Comparison of ENCODE assay signal across 9 cellular contexts in the genomic region with DNA sequence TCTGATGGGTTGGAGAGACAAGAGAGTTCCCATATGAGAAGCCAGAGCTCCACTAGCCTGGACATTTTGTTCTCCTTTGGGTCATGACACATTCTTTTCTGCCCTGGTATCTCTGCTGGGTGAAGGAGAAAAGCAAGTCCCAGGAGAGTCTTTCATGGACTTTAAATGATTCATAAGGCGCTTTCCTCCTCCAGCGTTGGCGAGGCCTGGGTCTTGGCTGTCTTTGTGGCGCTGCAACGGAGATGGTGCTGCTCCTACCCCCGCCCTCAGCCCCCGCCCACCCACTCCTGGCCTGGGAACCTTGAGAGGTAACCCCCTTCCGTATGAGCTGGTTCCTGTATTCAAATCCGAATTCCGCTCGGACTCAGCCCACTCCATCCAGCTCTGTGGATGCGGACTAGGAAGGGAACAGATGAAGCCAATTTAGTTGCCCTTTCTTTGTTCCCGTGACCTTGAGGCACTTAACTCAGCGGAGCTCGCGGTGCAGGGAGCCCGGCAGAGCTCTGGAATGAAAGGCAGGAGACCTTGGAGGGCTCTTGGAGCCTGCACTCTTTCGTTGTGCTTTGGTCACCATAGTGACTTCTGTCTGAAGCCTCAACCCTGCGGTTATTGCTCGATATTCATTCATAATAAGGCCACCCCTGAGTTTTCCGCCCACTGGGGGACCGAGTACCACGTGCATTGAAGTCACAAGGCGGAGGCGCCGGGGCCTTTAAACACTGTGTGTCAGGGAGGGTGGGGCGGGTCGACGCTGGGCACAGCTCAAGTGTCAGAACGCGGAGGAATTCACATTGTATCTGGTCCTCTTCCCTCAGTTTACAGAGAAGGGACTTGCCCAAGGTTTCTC. TPM values are rescaled to one million over a fixed set of nuclear protein-coding genes. Genes with fewer than 3 reads are reported as not detected.
DNase-seq lines count a peak whose midpoint lies in the region; ATAC-seq and TF ChIP-seq lines count a peak whose summit lies in the region.
"Had no signal": no experiment of that assay in that cellular context is flagged by ENCODE, and none has a peak within 500 bp of the region (broad histone marks: within the 10 kb centered on the region; RNA-seq: fewer than 3 reads in every experiment).

No MANE protein-coding gene starts in this region.

- H3K9me3 ChIP-seq in NT2/D1 (ENCODE audit: insufficient read depth, low read length) (no peaks in the 10 kb centered on the region), fibroblast of lung (ENCODE audit: control insufficient read depth, insufficient read depth, low read depth, low read length) (no peaks in the 10 kb centered on the region), mesenchymal stem cell (ENCODE audit: control insufficient read depth, low read length) (no peaks in the 10 kb centered on the region), tibial artery (no peaks in the 10 kb centered on the region), SK-N-SH (no peaks in the 10 kb centered on the region)

- TF ChIP-seq EP300 in SK-N-SH (IDR thresholded peaks at IDR 0.05; ENCODE audit: borderline replicate concordance in 1 of 2, low read depth in 1 of 2, low read length in 1 of 2), result no peak

- no peak overlapping the region for H3K27ac ChIP-seq in fibroblast of lung (ENCODE audit: insufficient read depth, low read length)
- H3K27ac ChIP-seq in mesenchymal stem cell (ENCODE audit: low read length, poor library complexity, severe bottlenecking), result no peak overlapping the region
- H3K27ac ChIP-seq in tibial artery, result peak overlapping the region; percentile 71 to 81
- no peak overlapping the region for H3K27ac ChIP-seq in SK-N-SH (ENCODE audit: low read depth in 2 of 2, low read length in 1 of 2)

- H3K9me3 Mint-ChIP-seq in activated naive CD4-positive, alpha-beta T cell treated with anti-CD3 and anti-CD28 coated beads, Interleukin-2, amount 10 ng/mL, durations not matched to agents 7 days and 5 days, result no peaks in the 10 kb centered on the region

- peak overlapping the region; percentile 34 for H4K91ac ChIP-seq in mesenchymal stem cell (ENCODE audit: low read length)

- H3F3A ChIP-seq in SK-N-SH (replicated peaks; ENCODE audit: insufficient read depth), result no peaks in the 10 kb centered on the region

- H3K36me3 ChIP-seq in NT2/D1 (ENCODE audit: insufficient read depth, insufficient read length, low read length) (no peaks in the 10 kb centered on the region), fibroblast of lung (ENCODE audit: control insufficient read depth, insufficient read depth, low read length) (no peaks in the 10 kb centered on the region), mesenchymal stem cell (ENCODE audit: control insufficient read depth in 1 of 2, insufficient read depth in 2 of 2, low read depth in 1 of 2, low read length in 2 of 2) (no peaks in the 10 kb centered on the region), tibial artery (no peaks in the 10 kb centered on the region), SK-N-SH (replicated peaks in 1 of 2; ENCODE audit: control insufficient read depth in 1 of 2, insufficient read depth in 2 of 2, low read length in 1 of 2) (no peaks in the 10 kb centered on the region)

- no peaks in the 10 kb centered on the region for H3K9me2 ChIP-seq in SK-N-SH

- peak overlapping the region; percentile 12 for H3K4me3 ChIP-seq in NT2/D1 (ENCODE audit: insufficient read length, low read depth)
- peak overlapping the region in 1 of 4 experiments; percentile 10 for H3K4me3 ChIP-seq in fibroblast of lung (replicated peaks in 1 of 4; ENCODE audit: control extremely low read depth in 1 of 4, insufficient read depth in 1 of 4, low read depth in 3 of 4, low read length in 4 of 4)
- peak overlapping the region in 1 of 2 experiments; percentile 43 for H3K4me3 ChIP-seq in mesenchymal stem cell (ENCODE audit: insufficient read depth in 1 of 2, low read depth in 1 of 2, low read length in 2 of 2)
- peak overlapping the region; percentile 21 for H3K4me3 ChIP-seq in tibial artery
- H3K4me3 ChIP-seq in SK-N-SH (ENCODE audit: low read depth in 2 of 2, low read length in 1 of 2), result no peak overlapping the region

- peak overlapping the region in 1 of 2 experiments; percentile 69 for H2BK12ac ChIP-seq in mesenchymal stem cell (ENCODE audit: low read length in 2 of 2)

- H2BK120ac ChIP-seq in mesenchymal stem cell (ENCODE audit: low read depth, low read length), result peak overlapping the region; percentile 86

- CTCF ChIA-PET in SK-N-SH (lab: Yijun Ruan, JAX), result no interaction called here
- CTCF ChIA-PET in activated naive CD4-positive, alpha-beta T cell treated with anti-CD3 and anti-CD28 coated beads, Interleukin-2, amount 10 ng/mL, durations not matched to agents 7 days and 5 days (lab: Charles Lee), result no interaction called here

- intact Hi-C loops in tibial artery (cut with DNase I; ENCODE audit: low total_unique reads), result no loop called here

- H2AK5ac ChIP-seq in mesenchymal stem cell (ENCODE audit: low read length, severe bottlenecking), result no peak overlapping the region

- H3K9ac ChIP-seq in NT2/D1 (ENCODE audit: insufficient read length, low read depth) (peak overlapping the region; percentile 71), fibroblast of lung (ENCODE audit: insufficient read depth, low read length) (no peak overlapping the region), mesenchymal stem cell (ENCODE audit: low read length) (peak overlapping the region; percentile 75), SK-N-SH (no peak overlapping the region)

- peak overlapping the region; percentile 40 for H2BK15ac ChIP-seq in mesenchymal stem cell (ENCODE audit: low read depth, poor library complexity, severe bottlenecking)

- H3K4me3 Mint-ChIP-seq in activated naive CD4-positive, alpha-beta T cell treated with anti-CD3 and anti-CD28 coated beads, Interleukin-2, amount 10 ng/mL, durations not matched to agents 7 days and 5 days, result no peak overlapping the region

- no peaks in the 10 kb centered on the region for H3K79me1 ChIP-seq in mesenchymal stem cell (replicated peaks; ENCODE audit: low read length, poor library complexity, severe bottlenecking)

- H3K4me1 ChIP-seq in NT2/D1 (ENCODE audit: insufficient read depth, insufficient read length) (no peaks in the 10 kb centered on the region), fibroblast of lung (ENCODE audit: control insufficient read depth, extremely low read depth, insufficient read depth, low read length) (peaks cover 4% of the 10 kb centered on the region), mesenchymal stem cell (ENCODE audit: control insufficient read depth, insufficient read depth, low read depth, low read length) (peaks cover 7% of the 10 kb centered on the region), tibial artery (peaks cover 0 to 25% (median 15%) of the 10 kb centered on the region in 4 donors), SK-N-SH (ENCODE audit: control insufficient read depth in 1 of 2, insufficient read depth in 2 of 2, low read depth in 1 of 2, low read length in 1 of 2) (no peaks in the 10 kb centered on the region)

- ATAC-seq in esophagus mucosa, result no peak

- no peaks in the 10 kb centered on the region for H4K20me1 ChIP-seq in fibroblast of lung (ENCODE audit: control insufficient read depth, extremely low read depth, insufficient read depth, low read length)
- H4K20me1 ChIP-seq in SK-N-SH (ENCODE audit: insufficient read depth), result no peaks in the 10 kb centered on the region

- H3K4me1 Mint-ChIP-seq in activated naive CD4-positive, alpha-beta T cell treated with anti-CD3 and anti-CD28 coated beads, Interleukin-2, amount 10 ng/mL, durations not matched to agents 7 days and 5 days, result no peaks in the 10 kb centered on the region

- TF ChIP-seq CTCF in fibroblast of lung (conservative IDR thresholded peaks at IDR 0.05 in 1 of 2, IDR thresholded peaks at IDR 0.05 in 1 of 2; ENCODE audit: low read depth in 1 of 2, low read length in 2 of 2) (no peak), tibial artery (IDR thresholded peaks at IDR 0.05) (no peak), SK-N-SH (IDR thresholded peaks at IDR 0.05) (no peak)

- H3K27ac Mint-ChIP-seq in activated naive CD4-positive, alpha-beta T cell treated with anti-CD3 and anti-CD28 coated beads, Interleukin-2, amount 10 ng/mL, durations not matched to agents 7 days and 5 days, result no peak overlapping the region

- H3K27me3 ChIP-seq in NT2/D1 (ENCODE audit: insufficient read depth, insufficient read length) (no peaks in the 10 kb centered on the region), fibroblast of lung (ENCODE audit: control insufficient read depth, insufficient read depth, low read length) (no peaks in the 10 kb centered on the region), mesenchymal stem cell (ENCODE audit: control insufficient read depth in 1 of 2, insufficient read depth in 1 of 2, low read length in 2 of 2) (no peaks in the 10 kb centered on the region), tibial artery (no peaks in the 10 kb centered on the region), SK-N-SH (ENCODE audit: insufficient read depth) (no peaks in the 10 kb centered on the region)

- no peak overlapping the region for H3K23ac ChIP-seq in mesenchymal stem cell (ENCODE audit: low read length in 2 of 2)

- POLR2A ChIA-PET in SK-N-SH (lab: Yijun Ruan, JAX), result no interaction called here

- H3K18ac ChIP-seq in mesenchymal stem cell (ENCODE audit: low read depth in 1 of 2, low read length in 2 of 2), result peak overlapping the region in 1 of 2 experiments; percentile 75

- no peaks in the 10 kb centered on the region for H3K79me2 ChIP-seq in fibroblast of lung (ENCODE audit: control insufficient read depth, insufficient read depth, low read length)
- no peaks in the 10 kb centered on the region for H3K79me2 ChIP-seq in SK-N-SH (ENCODE audit: insufficient read depth)

- 23% methylated on average over 26 of the region's 31 CpGs for WGBS in mesenchymal stem cell
- 94% methylated on average over 23 of the region's 31 CpGs for WGBS in SK-N-SH (ENCODE audit: low lambda C conversion rate)

- peak overlapping the region in 1 of 2 experiments; percentile 86 for H3K4ac ChIP-seq in mesenchymal stem cell (ENCODE audit: low read depth in 1 of 2, low read length in 2 of 2)

- DNase-seq in NT2/D1 (ENCODE audit: low read depth, low spot score) (peak; percentile 38), fibroblast of lung (ENCODE audit: low read depth in 2 of 2) (peak; percentile 31 to 74), mesenchymal stem cell (peak; percentile 76), tibial artery (peak; percentile 70 to 77), SK-N-SH (no peak)
- no peak for DNase-seq in activated naive CD4-positive, alpha-beta T cell treated with anti-CD3 and anti-CD28 coated beads, Interleukin-2, amount 10 ng/mL, durations not matched to agents 7 days and 5 days
- DNase-seq: activated CD8-positive, alpha-beta memory T cell treated with anti-CD3 and anti-CD28 coated beads, Interleukin-2, amount 50 U/mL, for 4 hours; NCI-H524 treated with DMSO at 0.1 percent for 48 hours had no signal

- no peaks in the 10 kb centered on the region for H3K36me3 Mint-ChIP-seq in activated naive CD4-positive, alpha-beta T cell treated with anti-CD3 and anti-CD28 coated beads, Interleukin-2, amount 10 ng/mL, durations not matched to agents 7 days and 5 days

- H3K4me2 ChIP-seq in fibroblast of lung (ENCODE audit: extremely low read depth, insufficient read depth, low read length), result peak overlapping the region; percentile 59
- H3K4me2 ChIP-seq in mesenchymal stem cell (ENCODE audit: low read length, poor library complexity, severe bottlenecking), result peak overlapping the region; percentile 50
- no peak overlapping the region for H3K4me2 ChIP-seq in SK-N-SH

- no peak for TF ChIP-seq RAD21 in SK-N-SH (IDR thresholded peaks at IDR 0.05; ENCODE audit: low read length)

- H2AFZ ChIP-seq in fibroblast of lung (ENCODE audit: low read length) (peak overlapping the region; percentile 75), mesenchymal stem cell (ENCODE audit: low read depth, low read length) (peak overlapping the region; percentile 91), SK-N-SH (ENCODE audit: low read depth) (no peak overlapping the region)

- H4K8ac ChIP-seq in mesenchymal stem cell (ENCODE audit: low read length), result peak overlapping the region; percentile 71

- no peaks in the 10 kb centered on the region for H3K27me3 Mint-ChIP-seq in activated naive CD4-positive, alpha-beta T cell treated with anti-CD3 and anti-CD28 coated beads, Interleukin-2, amount 10 ng/mL, durations not matched to agents 7 days and 5 days

- no peak overlapping the region for H2BK5ac ChIP-seq in mesenchymal stem cell (ENCODE audit: low read depth, low read length, poor library complexity, severe bottlenecking)

- no peak overlapping the region for H3K14ac ChIP-seq in mesenchymal stem cell (ENCODE audit: low read length in 2 of 2)

RNA-seq across cellular contexts. Expression of gene PWWP2A, which starts 14.0 kb away (rescaled TPM):
- total RNA-seq in fibroblast of lung, result 14.9 and 17.0 TPM in 2 replicates
- polyA plus RNA-seq in fibroblast of lung, result 10.4 and 11.7 TPM in 2 replicates
- 7.7 and 8.5 TPM in 2 replicates for polyA plus RNA-seq in fibroblast of lung (2012)
- 3.1 and 6.5 TPM in 2 replicates for polyA minus RNA-seq in fibroblast of lung (ENCODE audit: low replicate concordance)
- polyA plus RNA-seq in mesenchymal stem cell (2013, experiment 1 of 2), result 24.0 TPM
- polyA plus RNA-seq in mesenchymal stem cell (2013, experiment 2 of 2), result 22.5 TPM
- 5.7 and 6.4 TPM in 2 replicates for polyA plus RNA-seq in SK-N-SH (2012; rRNA removed)
- 6.6 and 7.5 TPM in 2 replicates for polyA plus RNA-seq in SK-N-SH (2012; cell fraction: cytosol; rRNA removed)
- 4.8 and 8.6 TPM in 2 replicates for polyA plus RNA-seq in SK-N-SH (2012; cell fraction: nucleus; rRNA removed)
- total RNA-seq in esophagus mucosa, result 9.6 TPM

Comparison
In these comparisons a context has a peak if more than half of its experiments do, and no peak if none do; other contexts are left out.
1. DNase-seq: peak in NT2/D1 (single experiment), fibroblast of lung (2 of 2), mesenchymal stem cell (single experiment) and tibial artery (2 of 2); none in SK-N-SH (single experiment) and activated naive CD4-positive, alpha-beta T cell treated with anti-CD3 and anti-CD28 coated beads, Interleukin-2, amount 10 ng/mL, durations not matched to agents 7 days and 5 days (single experiment).
2. H3K4me3 ChIP-seq: peak in NT2/D1 (single experiment) and tibial artery (2 of 2); none in SK-N-SH (0 of 2).
3. H3K9ac ChIP-seq: peak in NT2/D1 (single experiment) and mesenchymal stem cell (single experiment); none in fibroblast of lung (single experiment) and SK-N-SH (single experiment).
4. H3K27ac ChIP-seq: peak in tibial artery (2 of 2); none in fibroblast of lung (single experiment), mesenchymal stem cell (single experiment) and SK-N-SH (0 of 2).